In genomic region chr10:76009531-76009930, GRCh38 we compare ENCODE assay signal across 26 cellular contexts.
DNase-seq lines count a peak whose midpoint lies in the region; FAIRE-seq and TF ChIP-seq lines count a peak whose summit lies in the region.
"Had no signal": no experiment of that assay in that cellular context is flagged by ENCODE, and none has a peak within 500 bp of the region (broad histone marks: within the 10 kb centered on the region; RNA-seq: fewer than 3 reads in every experiment).

No MANE protein-coding gene starts in this region.

- no peak overlapping the region for H2BK12ac ChIP-seq in H1 (ENCODE audit: low read depth, low read length)
- no peak overlapping the region for H2BK12ac ChIP-seq in trophoblast cell (ENCODE audit: low read length)

- H2AFZ ChIP-seq in H1 (ENCODE audit: low read length) (no peak overlapping the region), trophoblast cell (ENCODE audit: insufficient read depth, low read length, poor library complexity) (no peak overlapping the region)

- no peak for TF ChIP-seq RAD21 in H1 (IDR thresholded peaks at IDR 0.05 in 1 of 2, conservative IDR thresholded peaks at IDR 0.05 in 1 of 2; ENCODE audit: low read depth in 2 of 2, low read length in 2 of 2)

- no peaks in the 10 kb centered on the region for H3K36me3 ChIP-seq in Caco-2 (ENCODE audit: control insufficient read depth, insufficient read depth, low read length)
- H3K36me3 ChIP-seq in H1 (ENCODE audit: control insufficient read depth in 2 of 4, insufficient read depth in 4 of 4, low read length in 3 of 4) = no peaks in the 10 kb centered on the region
- H3K36me3 ChIP-seq in trophoblast cell (ENCODE audit: control insufficient read depth in 1 of 2, insufficient read depth in 2 of 2, low read length in 2 of 2) = no peaks in the 10 kb centered on the region
- H3K36me3 ChIP-seq in tibial nerve = no peaks in the 10 kb centered on the region
- H3K36me3 ChIP-seq: SJSA1 had no signal

- intact Hi-C loops in Caco-2 (cut with micrococcal nuclease; ENCODE audit: unreplicated experiment) = no loop called here

- 85% methylated on average over 11 of the region's 11 CpGs; no CpG with 5 or more reads in 1 of the 2 experiments for WGBS in H1 (ENCODE audit: extremely low coverage in 1 of 2, insufficient coverage in 1 of 2, insufficient read length in 1 of 2, insufficient replicate concordance in 2 of 2, low coverage in 1 of 2, low lambda C conversion rate in 2 of 2, missing lambda C conversion rate in 1 of 2), 2 experiments
- no CpG with 5 or more reads among the region's 11 CpGs for WGBS in trophoblast cell (ENCODE audit: extremely low coverage, insufficient coverage, insufficient read length)
- WGBS in tibial nerve, 2 donors = 85 to 87% methylated on average over 11 of the region's 11 CpGs

- no peak for TF ChIP-seq POLR2A in H1 (IDR thresholded peaks at IDR 0.05; ENCODE audit: control extremely low read depth in 1 of 2, low read depth in 2 of 2, low read length in 2 of 2)
- no peak for TF ChIP-seq POLR2A in tibial nerve (IDR thresholded peaks at IDR 0.05)

- no peak overlapping the region for H3K4me3 ChIP-seq in Caco-2 (ENCODE audit: low read depth, low read length)
- H3K4me3 ChIP-seq in H1 (ENCODE audit: extremely low read depth in 1 of 4, insufficient read depth in 2 of 4, low read depth in 3 of 4, low read length in 4 of 4) = no peak overlapping the region
- no peak overlapping the region for H3K4me3 ChIP-seq in trophoblast cell (ENCODE audit: low read depth, low read length)
- no peak overlapping the region for H3K4me3 ChIP-seq in tibial nerve
- H3K4me3 ChIP-seq: SJSA1 had no signal

- no TSS peak for BruUV-seq in Caco-2 (replicated peaks; lab: Mats Ljungman, UMichigan)

- H4K8ac ChIP-seq in H1 (ENCODE audit: extremely low read depth, insufficient read depth, low read length) (no peak overlapping the region), trophoblast cell (ENCODE audit: low read depth, low read length) (no peak overlapping the region)

- no peak overlapping the region for H3K14ac ChIP-seq in H1 (ENCODE audit: insufficient read length)
- no peak overlapping the region for H3K14ac ChIP-seq in trophoblast cell (ENCODE audit: low read length)

- POLR2A ChIA-PET in Caco-2 (lab: Charles Lee) = no interaction called here
- POLR2A ChIA-PET in H1 (lab: Charles Lee; ENCODE audit: partially characterized antibody) = no interaction called here

- H4K20me1 ChIP-seq in H1 (replicated peaks in 1 of 2; ENCODE audit: control insufficient read depth in 1 of 2, insufficient read depth in 2 of 2, low read length in 2 of 2) = no peaks in the 10 kb centered on the region

- no peaks in the 10 kb centered on the region for H3K9me3 ChIP-seq in Caco-2
- no peaks in the 10 kb centered on the region for H3K9me3 ChIP-seq in H1 (ENCODE audit: insufficient read depth in 2 of 2, low read depth in 1 of 2, low read length in 1 of 2)
- peaks cover 1% of the 10 kb centered on the region for H3K9me3 ChIP-seq in trophoblast cell (ENCODE audit: insufficient read depth, low read depth, low read length)
- H3K9me3 ChIP-seq in tibial nerve = no peaks in the 10 kb centered on the region
- H3K9me3 ChIP-seq: SJSA1 had no signal

- H2BK20ac ChIP-seq in H1 (ENCODE audit: low read length) = 0 out of 2 replicates have a peak overlapping the region, but pooled peaks have one; percentile 61

- H3K79me1 ChIP-seq in H1 (ENCODE audit: low read depth, low read length) (no peaks in the 10 kb centered on the region), trophoblast cell (ENCODE audit: low read length) (no peaks in the 10 kb centered on the region)

- DNase-seq in Caco-2 (no peak), H1 (ENCODE audit: low read depth in 1 of 2, low spot score in 2 of 2) (no peak), myocyte (ENCODE audit: low read depth) (peak; percentile 58), trophoblast cell (no peak), OCI-M2 (lab: John Stamatoyannopoulos, UW; ENCODE audit: unreplicated experiment) (no peak), tibial nerve (ENCODE audit: low spot score in 2 of 2) (no peak), NCI-H82 treated with DMSO at 0.1 percent for 48 hours (lab: John Stamatoyannopoulos, UW; ENCODE audit: unreplicated experiment) (no peak), NCI-H1694 treated with DMSO at 0.1 percent for 48 hours (lab: John Stamatoyannopoulos, UW) (no peak)
- DNase-seq: AML-193; C1 segment of cervical spinal cord; Calu3; CD8-positive, alpha-beta T cell; DMS153; H9; KG1; NCI-H1092; NCI-H1436; NCI-H1930; NCI-H2227 treated with DMSO at 0.1 percent for 48 hours; NCI-H510A had no signal

- no peak overlapping the region for H2BK15ac ChIP-seq in H1 (ENCODE audit: low read length)

- H4K12ac ChIP-seq in trophoblast cell (ENCODE audit: low read depth, low read length) = no peak overlapping the region

- no peak overlapping the region for H3K4me3 Mint-ChIP-seq in Caco-2 (ENCODE audit: unreplicated experiment)
- H3K4me3 Mint-ChIP-seq: CD8-positive, alpha-beta T cell; H9 had no signal

- peak overlapping the region; percentile 35 for H3K27ac Mint-ChIP-seq in Caco-2 (ENCODE audit: unreplicated experiment)
- H3K27ac Mint-ChIP-seq: CD8-positive, alpha-beta T cell; H9 had no signal

- H3K4ac ChIP-seq in H1 (replicated peaks; ENCODE audit: insufficient read length, low read depth, low read length) (no peak overlapping the region), trophoblast cell (ENCODE audit: low read depth, low read length) (no peak overlapping the region)

- H3K9ac ChIP-seq in H1 (replicated peaks in 1 of 4; ENCODE audit: extremely low read depth in 1 of 4, low read depth in 3 of 4, low read length in 3 of 4) = no peak overlapping the region
- no peak overlapping the region for H3K9ac ChIP-seq in trophoblast cell (ENCODE audit: low read length)

- no peak overlapping the region for H4K91ac ChIP-seq in H1 (replicated peaks; ENCODE audit: insufficient read length, low read length)
- H4K91ac ChIP-seq in trophoblast cell (ENCODE audit: low read depth, low read length) = no peak overlapping the region

- FAIRE-seq in H1 (lab: Jason Lieb, UNC) = no peak
- FAIRE-seq: G401.6, GM18507, HTR-8/SVneo, RCC 7860 had no signal

- H3K36me3 Mint-ChIP-seq in Caco-2 (ENCODE audit: insufficient read depth, unreplicated experiment) = peaks cover 6% of the 10 kb centered on the region
- H3K36me3 Mint-ChIP-seq: CD8-positive, alpha-beta T cell had no signal

- CTCF ChIA-PET in Caco-2 (lab: Charles Lee) = no interaction called here
- CTCF ChIA-PET in H1 (lab: Charles Lee; ENCODE audit: partially characterized antibody) = interaction anchor here (0.7 to 3.0 kb wide), 8 partner anchors 18 to 467 kb away, joined by 3 to 10 read pairs (median 4); no protein-coding TSS in a partner anchor

- H3K23me2 ChIP-seq in H1 (ENCODE audit: low read depth, low read length) = no peaks in the 10 kb centered on the region

- H3K4me1 ChIP-seq in Caco-2 (no peaks in the 10 kb centered on the region), H1 (replicated peaks in 1 of 4; ENCODE audit: control insufficient read depth in 3 of 4, insufficient read depth in 4 of 4, low read length in 3 of 4) (peaks cover 0 to 10% (median 3%) of the 10 kb centered on the region in 4 experiments; a peak in 3 of 7 replicates), trophoblast cell (ENCODE audit: control insufficient read depth in 1 of 2, insufficient read depth in 2 of 2, low read length in 2 of 2) (peaks cover 8 to 10% of the 10 kb centered on the region in 2 experiments), tibial nerve (no peaks in the 10 kb centered on the region)
- H3K4me1 ChIP-seq: SJSA1 had no signal

- H3K4me1 Mint-ChIP-seq in Caco-2 (ENCODE audit: low read depth, unreplicated experiment) = peaks cover 6% of the 10 kb centered on the region

- H3K27me3 ChIP-seq in Caco-2 (replicated peaks; ENCODE audit: control insufficient read depth, insufficient read depth, low read length) = no peaks in the 10 kb centered on the region
- no peaks in the 10 kb centered on the region for H3K27me3 ChIP-seq in H1 (replicated peaks in 1 of 4; ENCODE audit: control insufficient read depth in 3 of 4, extremely low read depth in 1 of 4, insufficient read depth in 3 of 4, low read length in 3 of 4)
- no peaks in the 10 kb centered on the region for H3K27me3 ChIP-seq in trophoblast cell (ENCODE audit: insufficient read depth, low read length)
- H3K27me3 ChIP-seq in tibial nerve = no peaks in the 10 kb centered on the region
- H3K27me3 ChIP-seq: SJSA1 had no signal

- H3K9me3 Mint-ChIP-seq in Caco-2 (ENCODE audit: unreplicated experiment) = no peaks in the 10 kb centered on the region
- H3K9me3 Mint-ChIP-seq: CD8-positive, alpha-beta T cell; H9 had no signal

- TF ChIP-seq EP300 in H1 (IDR thresholded peaks at IDR 0.05; ENCODE audit: borderline replicate concordance in 1 of 2, low read depth in 2 of 2, low read length in 2 of 2) (no peak), tibial nerve (IDR thresholded peaks at IDR 0.05) (no peak)

- no peaks in the 10 kb centered on the region for H3K27me3 Mint-ChIP-seq in Caco-2 (ENCODE audit: insufficient read depth, unreplicated experiment)

- H4K5ac ChIP-seq in H1 (ENCODE audit: insufficient read length, low read depth, low read length) = no peak overlapping the region

- no peak overlapping the region for H2AK5ac ChIP-seq in H1 (ENCODE audit: low read depth, low read length)
- no peak overlapping the region for H2AK5ac ChIP-seq in trophoblast cell (ENCODE audit: low read length)

- H3K79me2 ChIP-seq in H1 (ENCODE audit: control insufficient read depth in 1 of 2, insufficient read depth in 2 of 2, low read length in 2 of 2) (no peaks in the 10 kb centered on the region), trophoblast cell (ENCODE audit: control insufficient read depth, insufficient read depth, low read length, poor library complexity) (no peaks in the 10 kb centered on the region)

- H2BK5ac ChIP-seq in H1 (ENCODE audit: low read depth, low read length) (no peak overlapping the region), trophoblast cell (ENCODE audit: low read depth, low read length, poor library complexity) (no peak overlapping the region)

- H3K18ac ChIP-seq in H1 (ENCODE audit: extremely low read depth, low read length) (0 out of 2 replicates have a peak overlapping the region, but pooled peaks have one; percentile 48), trophoblast cell (ENCODE audit: low read length) (peak overlapping the region; percentile 15)

- H3K27ac ChIP-seq in H1 (ENCODE audit: low read depth, low read length) (no peak overlapping the region), trophoblast cell (ENCODE audit: low read depth, low read length) (no peak overlapping the region), tibial nerve (no peak overlapping the region)
- H3K27ac ChIP-seq: 22Rv1, SJSA1 had no signal

- TF ChIP-seq CTCF in Caco-2 (IDR thresholded peaks at IDR 0.05; ENCODE audit: insufficient read depth in 1 of 2, low read depth in 1 of 2, low read length in 1 of 2, severe bottlenecking in 1 of 2, unreplicated experiment in 1 of 2) (no peak), H1 (IDR thresholded peaks at IDR 0.05; ENCODE audit: control extremely low read depth in 1 of 3, insufficient read depth in 1 of 3, low read depth in 1 of 3, low read length in 3 of 3) (no peak), tibial nerve (IDR thresholded peaks at IDR 0.05) (no peak)

- no peak overlapping the region for H3K56ac ChIP-seq in H1 (replicated peaks; ENCODE audit: insufficient read length, low read depth, low read length)

- H3K4me2 ChIP-seq in H1 (ENCODE audit: insufficient read depth in 1 of 2, low read depth in 2 of 2, low read length in 2 of 2) = no peak overlapping the region; a peak in 1 of 4 replicates
- no peak overlapping the region for H3K4me2 ChIP-seq in trophoblast cell (ENCODE audit: low read length)

- H3K23ac ChIP-seq in H1 (ENCODE audit: insufficient read length) (no peak overlapping the region), trophoblast cell (ENCODE audit: low read length) (no peak overlapping the region)

- no peak overlapping the region for H2BK120ac ChIP-seq in H1 (replicated peaks; ENCODE audit: low read depth, low read length)
- H2BK120ac ChIP-seq in trophoblast cell (ENCODE audit: insufficient read depth, low read length, poor library complexity) = no peak overlapping the region
